Comparison of ENCODE assay signal across 17 cellular contexts in the genomic region with DNA sequence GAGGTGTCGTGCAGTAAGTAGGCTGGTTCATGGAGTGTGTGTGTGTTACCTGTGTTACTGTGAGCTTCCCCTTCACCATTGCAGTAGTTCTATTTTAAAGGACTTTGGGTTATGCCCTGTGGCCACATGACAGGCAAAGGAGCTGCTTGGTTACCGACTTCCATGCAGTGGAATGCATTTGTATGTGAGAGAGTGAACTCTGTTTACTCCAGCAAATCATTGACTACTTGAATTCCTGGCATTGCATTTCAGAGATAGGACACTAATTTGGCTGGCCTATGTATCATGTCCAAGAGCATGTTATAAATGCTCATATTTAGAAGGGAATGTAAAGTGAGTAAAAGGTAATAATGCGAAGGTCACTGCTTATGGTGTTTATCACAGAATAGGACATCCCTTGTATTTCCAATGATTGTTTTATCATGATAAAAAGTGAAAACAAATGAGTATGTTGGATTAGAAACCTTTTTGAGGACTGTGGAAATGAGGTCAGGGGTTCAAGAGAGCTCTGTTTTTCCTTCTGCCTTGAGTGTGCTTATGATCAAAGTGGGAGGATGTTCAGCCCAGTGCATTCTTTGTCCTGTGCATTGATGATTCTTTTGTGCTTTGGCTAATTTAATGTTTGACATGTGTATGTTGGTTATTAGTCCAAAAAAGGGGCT.
A peak's percentile ranks its signal among the peaks of the same experiment; 100 is the strongest.
DNase-seq lines count a peak whose midpoint lies in the region; ATAC-seq and TF ChIP-seq lines count a peak whose summit lies in the region.
"Had no signal": no experiment of that assay in that cellular context is flagged by ENCODE, and none has a peak within 500 bp of the region (broad histone marks: within the 10 kb centered on the region; RNA-seq: fewer than 3 reads in every experiment).

No MANE protein-coding gene starts in this region.

- no peak overlapping the region for H3K9ac ChIP-seq in trophoblast cell (ENCODE audit: low read length)
- H3K9ac ChIP-seq: BLaER1 treated with 17β-estradiol and CSF1 and Interleukin-3, amounts not matched to agents 10 nM and 100 nM had no signal

- H2BK5ac ChIP-seq in trophoblast cell (ENCODE audit: low read depth, low read length, poor library complexity), result no peak overlapping the region

- H3K79me2 ChIP-seq in trophoblast cell (ENCODE audit: control insufficient read depth, insufficient read depth, low read length, poor library complexity), result no peaks in the 10 kb centered on the region

- no peak overlapping the region for H2BK120ac ChIP-seq in trophoblast cell (ENCODE audit: insufficient read depth, low read length, poor library complexity)

- no peak overlapping the region for H4K91ac ChIP-seq in trophoblast cell (ENCODE audit: low read depth, low read length)

- H3K36me3 ChIP-seq in ectodermal cell (ENCODE audit: control insufficient read depth, insufficient read depth, low read length), result no peaks in the 10 kb centered on the region
- no peaks in the 10 kb centered on the region for H3K36me3 ChIP-seq in kidney epithelial cell (ENCODE audit: control insufficient read depth, insufficient read depth, low read length)
- H3K36me3 ChIP-seq in trophoblast cell (ENCODE audit: control insufficient read depth in 1 of 2, insufficient read depth in 2 of 2, low read length in 2 of 2), result no peaks in the 10 kb centered on the region

- H3K4me1 ChIP-seq in ectodermal cell (ENCODE audit: control insufficient read depth, insufficient read depth, low read length) (no peaks in the 10 kb centered on the region), trophoblast cell (ENCODE audit: control insufficient read depth in 1 of 2, insufficient read depth in 2 of 2, low read length in 2 of 2) (peaks cover 2 to 14% of the 10 kb centered on the region in 2 experiments)
- H3K4me1 ChIP-seq: BLaER1 treated with 17β-estradiol and CSF1 and Interleukin-3, amounts not matched to agents 10 nM and 100 nM had no signal

- peak overlapping the region; percentile 62 for H3K27ac ChIP-seq in ectodermal cell (ENCODE audit: insufficient read depth, low read depth, low read length, poor library complexity, severe bottlenecking)
- H3K27ac ChIP-seq in trophoblast cell (ENCODE audit: low read depth, low read length), result peak overlapping the region; percentile 27
- H3K27ac ChIP-seq: BLaER1 treated with 17β-estradiol and CSF1 and Interleukin-3, amounts not matched to agents 10 nM and 100 nM had no signal

- DNase-seq in HCEC 1CT (peak; percentile 46), kidney epithelial cell (ENCODE audit: low read depth) (peak; percentile 32), trophoblast cell (peak; percentile 76 to 91), SKM-1 treated with dmso at 0.1 percent for 144 hours (lab: John Stamatoyannopoulos, UW; ENCODE audit: unreplicated experiment) (no peak)
- DNase-seq in activated CD4-positive, CD25-positive, alpha-beta regulatory T cell treated with anti-CD3 and anti-CD28 coated beads, Interleukin-2, amount 50 U/mL, for 72 hours, result no peak
- no peak for DNase-seq in activated T-cell treated with anti-CD3 and anti-CD28 coated beads, Interleukin-2, amount 50 U/mL, for 48 hours
- DNase-seq: activated T-cell treated with anti-CD3 and anti-CD28 coated beads, Interleukin-2, amount 50 U/mL, for 4 hours; anterior cingulate cortex; effector memory CD4-positive, alpha-beta T cell; glutamatergic neuron; MV-4-11; NCI-H2227 treated with DMSO at 0.1 percent for 48 hours; T-cell had no signal

- no peak overlapping the region for H4K8ac ChIP-seq in trophoblast cell (ENCODE audit: low read depth, low read length)

- 81 to 92% methylated on average over 3 of the region's 3 CpGs for WGBS in ectodermal cell, 2 experiments
- no CpG with 5 or more reads among the region's 3 CpGs for WGBS in trophoblast cell (ENCODE audit: extremely low coverage, insufficient coverage, insufficient read length)

- H3K4me3 ChIP-seq in ectodermal cell (ENCODE audit: insufficient read depth, low read depth, low read length) (no peak overlapping the region), kidney epithelial cell (ENCODE audit: low read depth, low read length) (no peak overlapping the region), trophoblast cell (ENCODE audit: low read depth, low read length) (no peak overlapping the region)
- H3K4me3 ChIP-seq: BLaER1 treated with 17β-estradiol and CSF1 and Interleukin-3, amounts not matched to agents 10 nM and 100 nM; HAP-1 had no signal

- no peaks in the 10 kb centered on the region for H3K9me3 ChIP-seq in ectodermal cell (ENCODE audit: control insufficient read depth, low read length)
- H3K9me3 ChIP-seq in trophoblast cell (ENCODE audit: insufficient read depth, low read depth, low read length), result no peaks in the 10 kb centered on the region
- H3K9me3 ChIP-seq: BLaER1 treated with 17β-estradiol and CSF1 and Interleukin-3, amounts not matched to agents 10 nM and 100 nM; HAP-1 had no signal

- H4K12ac ChIP-seq in trophoblast cell (ENCODE audit: low read depth, low read length), result no peak overlapping the region

- H2AFZ ChIP-seq in trophoblast cell (ENCODE audit: insufficient read depth, low read length, poor library complexity), result no peak overlapping the region

- H3K27me3 ChIP-seq in ectodermal cell (ENCODE audit: control insufficient read depth, insufficient read depth, low read length, poor library complexity, severe bottlenecking) (no peaks in the 10 kb centered on the region), kidney epithelial cell (ENCODE audit: control insufficient read depth, insufficient read depth, low read length) (no peaks in the 10 kb centered on the region), trophoblast cell (ENCODE audit: insufficient read depth, low read length) (no peaks in the 10 kb centered on the region)
- H3K27me3 ChIP-seq: BLaER1 treated with 17β-estradiol and CSF1 and Interleukin-3, amounts not matched to agents 10 nM and 100 nM had no signal

- TF ChIP-seq CTCF in kidney epithelial cell (IDR thresholded peaks at IDR 0.05; ENCODE audit: insufficient read depth, low read length, poor library complexity, severe bottlenecking), result no peak

- H2BK12ac ChIP-seq in trophoblast cell (ENCODE audit: low read length), result no peak overlapping the region

- H3K23ac ChIP-seq in trophoblast cell (ENCODE audit: low read length), result no peak overlapping the region

- no peak overlapping the region for H3K14ac ChIP-seq in trophoblast cell (ENCODE audit: low read length)

- H3K4me2 ChIP-seq in trophoblast cell (ENCODE audit: low read length), result no peak overlapping the region
- H3K4me2 ChIP-seq: BLaER1 treated with 17β-estradiol and CSF1 and Interleukin-3, amounts not matched to agents 10 nM and 100 nM had no signal

- no peak overlapping the region for H2AK5ac ChIP-seq in trophoblast cell (ENCODE audit: low read length)

- peaks cover 2% of the 10 kb centered on the region for H3K79me1 ChIP-seq in trophoblast cell (ENCODE audit: low read length)

- H3K18ac ChIP-seq in trophoblast cell (ENCODE audit: low read length), result no peak overlapping the region

- no peak overlapping the region for H3K4ac ChIP-seq in trophoblast cell (ENCODE audit: low read depth, low read length)

- no peak for ATAC-seq in HG03432 (IDR thresholded peaks at IDR 0.05; ENCODE audit: unreplicated experiment)
- ATAC-seq: activated T-cell treated with anti-CD3 and anti-CD28 coated beads, Interleukin-2, amount 50 U/mL, for 4 hours; T-cell had no signal

Comparison
In these comparisons a context has a peak if more than half of its experiments do, and no peak if none do; other contexts are left out.
1. DNase-seq: peak in HCEC 1CT (single experiment), kidney epithelial cell (single experiment) and trophoblast cell (2 of 2); none in activated CD4-positive, CD25-positive, alpha-beta regulatory T cell treated with anti-CD3 and anti-CD28 coated beads, Interleukin-2, amount 50 U/mL, for 72 hours (single experiment), activated T-cell treated with anti-CD3 and anti-CD28 coated beads, Interleukin-2, amount 50 U/mL, for 48 hours (0 of 2) and SKM-1 treated with dmso at 0.1 percent for 144 hours (single experiment).